16 cellular contexts compared by ENCODE assay signal in the genomic region with DNA sequence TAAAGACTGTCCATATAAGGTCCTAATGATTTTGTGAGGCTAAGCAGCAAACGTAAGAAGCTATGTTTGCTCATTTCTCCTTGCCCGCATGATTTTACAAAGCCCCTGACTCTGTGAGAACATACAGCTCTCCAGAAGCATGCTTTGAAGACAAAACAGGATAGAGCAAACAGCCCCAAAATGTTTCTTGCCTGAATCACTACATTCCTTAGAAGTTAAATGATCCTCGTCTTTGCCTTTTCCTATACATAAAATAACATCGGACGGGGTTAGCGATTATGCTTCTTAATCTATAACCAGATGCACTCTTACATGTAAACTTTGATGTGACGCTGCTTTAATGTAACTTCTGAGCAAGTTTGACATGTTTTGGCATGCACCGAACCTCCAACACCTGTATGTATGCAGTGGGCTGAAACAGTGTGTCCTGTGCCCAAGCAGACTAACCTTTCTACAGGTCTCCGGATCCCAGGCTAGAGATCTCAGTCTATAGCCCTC.
DNase-seq lines count a peak whose midpoint lies in the region; ATAC-seq, FAIRE-seq and TF ChIP-seq lines count a peak whose summit lies in the region.
"Had no signal": no experiment of that assay in that cellular context is flagged by ENCODE, and none has a peak within 500 bp of the region (broad histone marks: within the 10 kb centered on the region; RNA-seq: fewer than 3 reads in every experiment).

No MANE protein-coding gene starts in this region.

- H3K27ac ChIP-seq in A549 = no peak overlapping the region
- H3K27ac ChIP-seq in left lung = no peak overlapping the region
- no peak overlapping the region for H3K27ac ChIP-seq in pancreas
- H3K27ac ChIP-seq: neutrophil had no signal

- no peak overlapping the region for H3K4me3 ChIP-seq in A549
- H3K4me3 ChIP-seq in bronchial epithelial cell (ENCODE audit: low read depth, low read length) = peak overlapping the region; percentile 8
- H3K4me3 ChIP-seq in left lung = no peak overlapping the region
- H3K4me3 ChIP-seq in pancreas = no peak overlapping the region

- H3K4me2 ChIP-seq in A549 = peak overlapping the region; percentile 43; the same call in 2 of the 3 replicates

- WGBS in A549 (ENCODE audit: missing lambda C conversion rate) = 4% methylated on average over 9 of the region's 9 CpGs
- WGBS in pancreas, 2 donors = 43 to 47% methylated on average over 9 of the region's 9 CpGs

- H3K9me3 ChIP-seq in A549 = no peaks in the 10 kb centered on the region
- no peaks in the 10 kb centered on the region for H3K9me3 ChIP-seq in left lung
- H3K9me3 ChIP-seq in pancreas = no peaks in the 10 kb centered on the region
- H3K9me3 ChIP-seq: neutrophil had no signal

- TF ChIP-seq RAD21 in A549 (conservative IDR thresholded peaks at IDR 0.05 in 1 of 2, IDR thresholded peaks at IDR 0.05 in 1 of 2) = no peak

- CTCF ChIA-PET in A549 (lab: Yijun Ruan, JAX) = no interaction called here

- no peak for TF ChIP-seq EP300 in A549 (IDR thresholded peaks at IDR 0.05)

- no peaks in the 10 kb centered on the region for H3K4me1 ChIP-seq in A549
- no peaks in the 10 kb centered on the region for H3K4me1 ChIP-seq in left lung
- no peaks in the 10 kb centered on the region for H3K4me1 ChIP-seq in pancreas

- H3K27me3 ChIP-seq in bronchial epithelial cell (ENCODE audit: control insufficient read depth, insufficient read depth, low read length) (no peaks in the 10 kb centered on the region), left lung (no peaks in the 10 kb centered on the region), pancreas (no peaks in the 10 kb centered on the region)
- H3K27me3 ChIP-seq: neutrophil had no signal

- FAIRE-seq in A549 (lab: Jason Lieb, UNC) (no peak), HTR-8/SVneo (lab: Jason Lieb, UNC) (no peak), bronchial epithelial cell (lab: Jason Lieb, UNC) (no peak), pancreas (lab: Jason Lieb, UNC) (no peak)
- FAIRE-seq: endothelial cell of umbilical vein, kidney, RCC 7860, TTC549 had no signal

- TF ChIP-seq POLR2A in A549 (IDR thresholded peaks at IDR 0.05; ENCODE audit: low read length) = no peak
- TF ChIP-seq POLR2A in GM18505 (IDR thresholded peaks at IDR 0.05; ENCODE audit: borderline replicate concordance, extremely low read depth, insufficient read depth, insufficient read length) = no peak

- POLR2A ChIA-PET in A549 (lab: Yijun Ruan, JAX) = no interaction called here

- intact Hi-C loops in left lung (cut with DNase I) (no loop called here), pancreas (cut with DNase I) (no loop called here)

- DNase-seq in A549 (ENCODE audit: low read depth in 1 of 2, low spot score in 1 of 2) (peak in 1 of 2 experiments; percentile 5), HTR-8/SVneo (ENCODE audit: insufficient read length, low spot score) (peak; percentile 14), bronchial epithelial cell (ENCODE audit: low read depth) (peak; percentile 84), left lung (no peak), midbrain (lab: John Stamatoyannopoulos, UW) (no peak), pancreas (no peak), mesenteric fat pad (ENCODE audit: low spot score) (no peak)
- DNase-seq: activated CD8-positive, alpha-beta memory T cell treated with anti-CD3 and anti-CD28 coated beads, Interleukin-2, amount 50 U/mL, for 48 hours; amniotic stem cell; stimulated activated naive B cell treated with anti-CD40 and anti-IgM and Interleukin-4, amounts not matched to agents 10 μg/mL and 1 μg/mL and 100 μg/mL, for 72 hours had no signal

- no peaks in the 10 kb centered on the region for H3K36me3 ChIP-seq in bronchial epithelial cell (ENCODE audit: control insufficient read depth, insufficient read depth, low read length)
- no peaks in the 10 kb centered on the region for H3K36me3 ChIP-seq in left lung
- no peaks in the 10 kb centered on the region for H3K36me3 ChIP-seq in pancreas
- H3K36me3 ChIP-seq: neutrophil had no signal

- ATAC-seq in A549 (peak in 1 of 2 experiments; percentile 29; a peak in 2 of 6 replicates), left lung (peak; percentile 19), GM18505 (IDR thresholded peaks at IDR 0.05; ENCODE audit: unreplicated experiment) (no peak), pancreas (no peak)
- ATAC-seq: stimulated activated naive B cell treated with anti-CD40 and anti-IgM and Interleukin-4, amounts not matched to agents 10 μg/mL and 1 μg/mL and 100 μg/mL, for 72 hours had no signal

- TF ChIP-seq CTCF in A549 (IDR thresholded peaks at IDR 0.05) = no peak
- no peak for TF ChIP-seq CTCF in bronchial epithelial cell (IDR thresholded peaks at IDR 0.05; ENCODE audit: insufficient read depth, low read length, severe bottlenecking)
- TF ChIP-seq CTCF in left lung (IDR thresholded peaks at IDR 0.05) = no peak
- no peak for TF ChIP-seq CTCF in pancreas (IDR thresholded peaks at IDR 0.05)

TF ChIP-seq in A549, 52 proteins besides CTCF, POLR2A, EP300 and RAD21:
- no peak for TF ChIP-seq RNF2 (IDR thresholded peaks at IDR 0.05; ENCODE audit: borderline replicate concordance, low read depth)
- no peak for TF ChIP-seq RCOR1 (IDR thresholded peaks at IDR 0.05; ENCODE audit: low read depth, low read length)
- TF ChIP-seq MAFK (IDR thresholded peaks at IDR 0.05; ENCODE audit: partially characterized antibody) = no peak
- TF ChIP-seq, protein P1, sequence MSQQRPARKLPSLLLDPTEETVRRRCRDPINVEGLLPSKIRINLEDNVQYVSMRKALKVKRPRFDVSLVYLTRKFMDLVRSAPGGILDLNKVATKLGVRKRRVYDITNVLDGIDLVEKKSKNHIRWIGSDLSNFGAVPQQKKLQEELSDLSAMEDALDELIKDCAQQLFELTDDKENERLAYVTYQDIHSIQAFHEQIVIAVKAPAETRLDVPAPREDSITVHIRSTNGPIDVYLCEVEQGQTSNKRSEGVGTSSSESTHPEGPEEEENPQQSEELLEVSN (IDR thresholded peaks at IDR 0.05; ENCODE audit: borderline replicate concordance, low read depth) = no peak
- TF ChIP-seq BHLHE40 (IDR thresholded peaks at IDR 0.05; ENCODE audit: low read depth, low read length) = no peak
- TF ChIP-seq, protein P2, sequence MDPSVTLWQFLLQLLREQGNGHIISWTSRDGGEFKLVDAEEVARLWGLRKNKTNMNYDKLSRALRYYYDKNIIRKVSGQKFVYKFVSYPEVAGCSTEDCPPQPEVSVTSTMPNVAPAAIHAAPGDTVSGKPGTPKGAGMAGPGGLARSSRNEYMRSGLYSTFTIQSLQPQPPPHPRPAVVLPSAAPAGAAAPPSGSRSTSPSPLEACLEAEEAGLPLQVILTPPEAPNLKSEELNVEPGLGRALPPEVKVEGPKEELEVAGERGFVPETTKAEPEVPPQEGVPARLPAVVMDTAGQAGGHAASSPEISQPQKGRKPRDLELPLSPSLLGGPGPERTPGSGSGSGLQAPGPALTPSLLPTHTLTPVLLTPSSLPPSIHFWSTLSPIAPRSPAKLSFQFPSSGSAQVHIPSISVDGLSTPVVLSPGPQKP (IDR thresholded peaks at IDR 0.05; ENCODE audit: low read depth, low read length) = no peak
- TF ChIP-seq, protein P3, sequence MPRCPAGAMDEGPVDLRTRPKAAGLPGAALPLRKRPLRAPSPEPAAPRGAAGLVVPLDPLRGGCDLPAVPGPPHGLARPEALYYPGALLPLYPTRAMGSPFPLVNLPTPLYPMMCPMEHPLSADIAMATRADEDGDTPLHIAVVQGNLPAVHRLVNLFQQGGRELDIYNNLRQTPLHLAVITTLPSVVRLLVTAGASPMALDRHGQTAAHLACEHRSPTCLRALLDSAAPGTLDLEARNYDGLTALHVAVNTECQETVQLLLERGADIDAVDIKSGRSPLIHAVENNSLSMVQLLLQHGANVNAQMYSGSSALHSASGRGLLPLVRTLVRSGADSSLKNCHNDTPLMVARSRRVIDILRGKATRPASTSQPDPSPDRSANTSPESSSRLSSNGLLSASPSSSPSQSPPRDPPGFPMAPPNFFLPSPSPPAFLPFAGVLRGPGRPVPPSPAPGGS (IDR thresholded peaks at IDR 0.05) = no peak
- no peak for TF ChIP-seq TFCP2L1 (CRISPR knock-in tag; IDR thresholded peaks at IDR 0.05)
- TF ChIP-seq RFX5 (IDR thresholded peaks at IDR 0.05) = no peak
- TF ChIP-seq ZFP36 (IDR thresholded peaks at IDR 0.05; ENCODE audit: borderline replicate concordance, partially characterized antibody) = no peak
- no peak for TF ChIP-seq PHF8 (IDR thresholded peaks at IDR 0.05; ENCODE audit: borderline replicate concordance, low read depth)
- TF ChIP-seq KDM1A (IDR thresholded peaks at IDR 0.05; ENCODE audit: low read depth) = no peak
- TF ChIP-seq KDM5A (IDR thresholded peaks at IDR 0.05) = no peak
- TF ChIP-seq, protein P4, sequence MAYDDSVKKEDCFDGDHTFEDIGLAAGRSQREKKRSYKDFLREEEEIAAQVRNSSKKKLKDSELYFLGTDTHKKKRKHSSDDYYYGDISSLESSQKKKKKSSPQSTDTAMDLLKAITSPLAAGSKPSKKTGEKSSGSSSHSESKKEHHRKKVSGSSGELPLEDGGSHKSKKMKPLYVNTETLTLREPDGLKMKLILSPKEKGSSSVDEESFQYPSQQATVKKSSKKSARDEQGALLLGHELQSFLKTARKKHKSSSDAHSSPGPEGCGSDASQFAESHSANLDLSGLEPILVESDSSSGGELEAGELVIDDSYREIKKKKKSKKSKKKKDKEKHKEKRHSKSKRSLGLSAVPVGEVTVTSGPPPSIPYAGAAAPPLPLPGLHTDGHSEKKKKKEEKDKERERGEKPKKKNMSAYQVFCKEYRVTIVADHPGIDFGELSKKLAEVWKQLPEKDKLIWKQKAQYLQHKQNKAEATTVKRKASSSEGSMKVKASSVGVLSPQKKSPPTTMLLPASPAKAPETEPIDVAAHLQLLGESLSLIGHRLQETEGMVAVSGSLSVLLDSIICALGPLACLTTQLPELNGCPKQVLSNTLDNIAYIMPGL (CRISPR knock-in tag; IDR thresholded peaks at IDR 0.05; ENCODE audit: borderline replicate concordance) = no peak
- no peak for TF ChIP-seq GATA3 (IDR thresholded peaks at IDR 0.05; ENCODE audit: borderline replicate concordance)
- TF ChIP-seq CHD2 (IDR thresholded peaks at IDR 0.05; ENCODE audit: low read length, partially characterized antibody) = no peak
- TF ChIP-seq MYC (IDR thresholded peaks at IDR 0.05; ENCODE audit: borderline replicate concordance, low read length) = no peak

Comparison
In these comparisons a context has a peak if more than half of its experiments do, and no peak if none do; other contexts are left out.
1. DNase-seq: peak in HTR-8/SVneo (single experiment) and bronchial epithelial cell (single experiment); none in left lung (0 of 2), midbrain (single experiment), pancreas (0 of 6) and mesenteric fat pad (single experiment).